13 cellular contexts compared by ENCODE assay signal in the genomic region with DNA sequence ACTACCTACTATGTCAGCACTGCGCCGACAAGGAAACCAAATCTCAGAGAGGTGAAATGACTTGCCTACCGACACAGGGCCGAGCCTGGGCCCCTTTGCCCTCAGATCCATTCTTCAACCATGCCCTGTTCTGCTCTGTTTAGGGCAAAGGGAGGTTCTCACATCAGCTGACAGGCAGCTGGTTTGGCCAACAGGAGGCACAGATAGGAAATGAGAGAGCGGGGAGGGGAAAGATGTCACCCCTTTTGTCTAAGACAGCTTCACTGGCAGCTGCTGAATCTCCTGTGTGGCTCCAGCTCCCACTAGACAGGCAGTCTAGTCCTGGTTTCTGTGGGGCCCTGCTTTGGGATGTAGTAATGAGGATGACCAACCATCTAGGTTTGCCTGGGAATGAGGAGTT.
A peak's percentile ranks its signal among the peaks of the same experiment; 100 is the strongest.
DNase-seq lines count a peak whose midpoint lies in the region; ATAC-seq and TF ChIP-seq lines count a peak whose summit lies in the region.
"Had no signal": no experiment of that assay in that cellular context is flagged by ENCODE, and none has a peak within 500 bp of the region (broad histone marks: within the 10 kb centered on the region; RNA-seq: fewer than 3 reads in every experiment).

No MANE protein-coding gene starts in this region.

- peak overlapping the region; percentile 47 for H3K27ac ChIP-seq in CD4-positive, alpha-beta T cell (ENCODE audit: low read depth, low read length)
- H3K27ac ChIP-seq in DOHH2 (ENCODE audit: low read depth, low read length): no peak overlapping the region
- peak overlapping the region; percentile 0 for H3K27ac ChIP-seq in effector memory CD4-positive, alpha-beta T cell (ENCODE audit: insufficient read depth, low read length, poor library complexity, severe bottlenecking)
- H3K27ac ChIP-seq in foreskin keratinocyte: no peak overlapping the region
- H3K27ac ChIP-seq: C4-2B, left lung, transverse colon had no signal

- intact Hi-C loops in CD4-positive, alpha-beta T cell (cut with DNase I, micrococcal nuclease): no loop called here

- H3K36me3 Mint-ChIP-seq in CD4-positive, alpha-beta T cell (ENCODE audit: low read depth): no peaks in the 10 kb centered on the region
- H3K36me3 Mint-ChIP-seq in osteocyte (ENCODE audit: unreplicated experiment): no peaks in the 10 kb centered on the region

- H3K4me1 ChIP-seq in DOHH2 (ENCODE audit: control insufficient read depth, low read length) (peaks cover 34% of the 10 kb centered on the region), foreskin keratinocyte (peaks cover 4% of the 10 kb centered on the region)
- peaks cover 22% of the 10 kb centered on the region for H3K4me1 ChIP-seq in effector memory CD4-positive, alpha-beta T cell (ENCODE audit: control insufficient read depth, insufficient read depth, low read length, poor library complexity, severe bottlenecking)
- H3K4me1 ChIP-seq: left lung, transverse colon had no signal

- no peak overlapping the region for H3K4me3 Mint-ChIP-seq in CD4-positive, alpha-beta T cell
- no peak overlapping the region for H3K4me3 Mint-ChIP-seq in osteocyte (ENCODE audit: unreplicated experiment)

- H3K27me3 Mint-ChIP-seq in CD4-positive, alpha-beta T cell: no peaks in the 10 kb centered on the region
- H3K27me3 Mint-ChIP-seq in osteocyte (ENCODE audit: unreplicated experiment): peaks cover 3% of the 10 kb centered on the region

- H3K9me3 Mint-ChIP-seq in CD4-positive, alpha-beta T cell: peaks cover 6% of the 10 kb centered on the region
- no peaks in the 10 kb centered on the region for H3K9me3 Mint-ChIP-seq in osteocyte (ENCODE audit: unreplicated experiment)

- peak overlapping the region; percentile 50 for H3K27ac Mint-ChIP-seq in CD4-positive, alpha-beta T cell
- no peak overlapping the region for H3K27ac Mint-ChIP-seq in osteocyte (ENCODE audit: unreplicated experiment)

- no peaks in the 10 kb centered on the region for H4K20me1 ChIP-seq in DOHH2 (ENCODE audit: control insufficient read depth, insufficient read depth, low read depth, low read length)

- H3K4me2 ChIP-seq in DOHH2 (ENCODE audit: low read length): peak overlapping the region; percentile 52; the same call in 1 of the 2 replicates

- H3K36me3 ChIP-seq in DOHH2 (ENCODE audit: control insufficient read depth, low read length): no peaks in the 10 kb centered on the region
- H3K36me3 ChIP-seq in effector memory CD4-positive, alpha-beta T cell (ENCODE audit: control insufficient read depth, insufficient read depth, low read length): no peaks in the 10 kb centered on the region
- H3K36me3 ChIP-seq: left lung, transverse colon had no signal

- no peak for TF ChIP-seq CTCF in CD4-positive, alpha-beta T cell (IDR thresholded peaks at IDR 0.05)
- TF ChIP-seq CTCF in DOHH2 (IDR thresholded peaks at IDR 0.05; ENCODE audit: low read depth, low read length, poor library complexity, severe bottlenecking): no peak
- TF ChIP-seq CTCF in osteocyte (IDR thresholded peaks at IDR 0.05): no peak
- TF ChIP-seq CTCF in foreskin keratinocyte (conservative IDR thresholded peaks at IDR 0.05): no peak

- H3K9me2 ChIP-seq in DOHH2 (replicated peaks; ENCODE audit: control insufficient read depth, low read length): no peaks in the 10 kb centered on the region

- no peaks in the 10 kb centered on the region for H3K27me3 ChIP-seq in CD4-positive, alpha-beta T cell (ENCODE audit: control insufficient read depth, insufficient read depth, low read length)
- H3K27me3 ChIP-seq in DOHH2 (ENCODE audit: control insufficient read depth, low read length) (no peaks in the 10 kb centered on the region), foreskin keratinocyte (no peaks in the 10 kb centered on the region)
- no peaks in the 10 kb centered on the region for H3K27me3 ChIP-seq in effector memory CD4-positive, alpha-beta T cell (replicated peaks; ENCODE audit: control insufficient read depth, insufficient read depth, low read length, poor library complexity, severe bottlenecking)
- H3K27me3 ChIP-seq: left lung, transverse colon had no signal

- H3K79me2 ChIP-seq in DOHH2 (ENCODE audit: control insufficient read depth, low read length): no peaks in the 10 kb centered on the region

- H3K4me1 Mint-ChIP-seq in CD4-positive, alpha-beta T cell (ENCODE audit: low read depth): peaks cover 49% of the 10 kb centered on the region
- H3K4me1 Mint-ChIP-seq in osteocyte (ENCODE audit: unreplicated experiment): peaks cover 4% of the 10 kb centered on the region

- DNase-seq in CD4-positive, alpha-beta T cell: no peak
- DNase-seq in KBM-7 (peak; percentile 19), osteocyte (ENCODE audit: extremely low spot score, unreplicated experiment) (no peak), foreskin keratinocyte (no peak)
- DNase-seq in effector memory CD4-positive, alpha-beta T cell: no peak
- DNase-seq in stimulated activated naive CD4-positive, alpha-beta T cell treated with Interleukin-2 at 50 U/mL for 16 hours (lab: John Stamatoyannopoulos, UW): no peak
- DNase-seq: activated CD8-positive, alpha-beta memory T cell treated with anti-CD3 and anti-CD28 coated beads, Interleukin-2, amount 50 U/mL, for 4 hours; NCI-H2081; Right ventricle myocardium superior; transverse colon had no signal

- H3K9me3 ChIP-seq in CD4-positive, alpha-beta T cell (ENCODE audit: control insufficient read depth, low read length): peaks cover 5% of the 10 kb centered on the region
- H3K9me3 ChIP-seq in DOHH2 (ENCODE audit: control insufficient read depth, insufficient read depth, low read length): no peaks in the 10 kb centered on the region
- H3K9me3 ChIP-seq in effector memory CD4-positive, alpha-beta T cell (ENCODE audit: control insufficient read depth, low read length): no peaks in the 10 kb centered on the region
- H3K9me3 ChIP-seq: left lung, transverse colon had no signal

- POLR2A ChIA-PET in CD4-positive, alpha-beta T cell (lab: Charles Lee): interaction anchor here (1.2 to 1.9 kb wide), 3 partner anchors 11 to 52 kb away, joined by 3 to 12 read pairs (median 5); no protein-coding TSS in a partner anchor

- CTCF ChIA-PET in CD4-positive, alpha-beta T cell (lab: Charles Lee): no interaction called here

- H3F3A ChIP-seq in DOHH2 (ENCODE audit: control insufficient read depth, insufficient read depth): no peaks in the 10 kb centered on the region

- in situ Hi-C loops in KBM-7 (cut with MboI; ENCODE audit: low pct_unique_long_range_greater_than_20kb, low sequenced_read_pairs): no loop called here

- H3K4me3 ChIP-seq in DOHH2 (ENCODE audit: low read length): 0 out of 2 replicates have a peak overlapping the region, but pooled peaks have one; percentile 1
- no peak overlapping the region for H3K4me3 ChIP-seq in effector memory CD4-positive, alpha-beta T cell (ENCODE audit: insufficient read depth, low read depth, low read length, poor library complexity, severe bottlenecking)
- H3K4me3 ChIP-seq: left lung, transverse colon had no signal

- peak; percentile 59 for ATAC-seq in CD4-positive, alpha-beta T cell (ENCODE audit: poor library complexity)
- ATAC-seq in foreskin keratinocyte: no peak
- ATAC-seq: left lung had no signal

Comparison
In these comparisons a context has a peak if more than half of its experiments do, and no peak if none do; other contexts are left out.
1. H3K27ac ChIP-seq: peak in CD4-positive, alpha-beta T cell (single experiment) and effector memory CD4-positive, alpha-beta T cell (single experiment); none in DOHH2 (single experiment) and foreskin keratinocyte (single experiment).